In genomic region chr10:49518982-49519578, GRCh38 we compare ENCODE assay signal across 1 cellular context.
TF ChIP-seq lines count a peak whose summit lies in the region.

No MANE protein-coding gene starts in this region.

TF ChIP-seq in WTC11, 78 proteins besides CTCF, POLR2A, EP300 and RAD21 (continued from another document):
- no peak for TF ChIP-seq HMGXB4 (CRISPR knock-in tag; IDR thresholded peaks at IDR 0.05)
- no peak for TF ChIP-seq PRRX2 (CRISPR knock-in tag; IDR thresholded peaks at IDR 0.05)
- TF ChIP-seq RELA (CRISPR knock-in tag; IDR thresholded peaks at IDR 0.05; ENCODE audit: borderline replicate concordance), result no peak
- no peak for TF ChIP-seq TP53 (CRISPR knock-in tag; IDR thresholded peaks at IDR 0.05)
TF ChIP-seq in WTC11: peak in this region for 0.
